Comparison of ENCODE assay signal across 12 cellular contexts in genomic region chr13:50693755-50694154, GRCh38.
DNase-seq lines count a peak whose midpoint lies in the region; TF ChIP-seq lines count a peak whose summit lies in the region.
"Had no signal": no experiment of that assay in that cellular context is flagged by ENCODE, and none has a peak within 500 bp of the region (broad histone marks: within the 10 kb centered on the region; RNA-seq: fewer than 3 reads in every experiment).

No MANE protein-coding gene starts in this region.

- no peaks in the 10 kb centered on the region for H3K9me2 ChIP-seq in SK-N-SH

- no peak overlapping the region for H3K27ac Mint-ChIP-seq in activated T-helper 1 cell treated with anti-CD3 and anti-CD28 coated beads, Interleukin-12 subunit alpha, Interleukin-12 subunit beta, Interleukin-2, Interleukin-4 antibody, amounts not matched to agents 30 ng/mL and 10 ng/mL and 1 ng/mL, durations not matched to agents 14 hours and 24 hours and 36 hours
- H3K27ac Mint-ChIP-seq: activated naive CD4-positive, alpha-beta T cell treated with anti-CD3 and anti-CD28 coated beads, Interleukin-2, amount 50 U/mL, for 24 hours had no signal

- 0 out of 2 replicates have a peak overlapping the region, but pooled peaks have one; percentile 1 for H2AFZ ChIP-seq in SK-N-SH (ENCODE audit: low read depth)

- H3K27me3 ChIP-seq in SK-N-SH (ENCODE audit: insufficient read depth) (no peaks in the 10 kb centered on the region), transverse colon (no peaks in the 10 kb centered on the region)

- no peaks in the 10 kb centered on the region for H3K36me3 Mint-ChIP-seq in activated T-helper 1 cell treated with anti-CD3 and anti-CD28 coated beads, Interleukin-12 subunit alpha, Interleukin-12 subunit beta, Interleukin-2, Interleukin-4 antibody, amounts not matched to agents 30 ng/mL and 10 ng/mL and 1 ng/mL, durations not matched to agents 14 hours and 24 hours and 36 hours (ENCODE audit: low read depth)
- H3K36me3 Mint-ChIP-seq: activated naive CD4-positive, alpha-beta T cell treated with anti-CD3 and anti-CD28 coated beads, Interleukin-2, amount 50 U/mL, for 24 hours had no signal

- peaks cover 17% of the 10 kb centered on the region for H3F3A ChIP-seq in SK-N-SH (replicated peaks; ENCODE audit: insufficient read depth)

- TF ChIP-seq CTCF in SK-N-SH (IDR thresholded peaks at IDR 0.05) (no peak), transverse colon (IDR thresholded peaks at IDR 0.05) (no peak)

- no peak overlapping the region for H3K4me3 Mint-ChIP-seq in activated T-helper 1 cell treated with anti-CD3 and anti-CD28 coated beads, Interleukin-12 subunit alpha, Interleukin-12 subunit beta, Interleukin-2, Interleukin-4 antibody, amounts not matched to agents 30 ng/mL and 10 ng/mL and 1 ng/mL, durations not matched to agents 14 hours and 24 hours and 36 hours
- H3K4me3 Mint-ChIP-seq: activated naive CD4-positive, alpha-beta T cell treated with anti-CD3 and anti-CD28 coated beads, Interleukin-2, amount 50 U/mL, for 24 hours had no signal

- no peak for DNase-seq in SK-N-SH
- peak; percentile 34 for DNase-seq in foreskin melanocyte
- DNase-seq in transverse colon = no peak
- no peak for DNase-seq in LoVo (ENCODE audit: low spot score)
- no peak for DNase-seq in stimulated activated CD8-positive, alpha-beta memory T cell treated with anti-CD3 and anti-CD28 coated beads, Interleukin-4, amount 100 ng/mL, for 48 hours
- no peak for DNase-seq in activated T-helper 1 cell treated with anti-CD3 and anti-CD28 coated beads, Interleukin-12 subunit alpha, Interleukin-12 subunit beta, Interleukin-2, Interleukin-4 antibody, amounts not matched to agents 30 ng/mL and 10 ng/mL and 1 ng/mL, durations not matched to agents 14 hours and 24 hours and 36 hours (ENCODE audit: low spot score)
- no peak for DNase-seq in activated CD4-positive, alpha-beta T cell treated with anti-CD3 and anti-CD28 coated beads, Interleukin-2, amount 50 U/mL, for 48 hours
- DNase-seq: NCI-H1092 treated with DMSO at 0.1 percent for 48 hours, NCI-H748 treated with DMSO at 0.1 percent for 48 hours had no signal

- TF ChIP-seq EP300 in SK-N-SH (IDR thresholded peaks at IDR 0.05; ENCODE audit: borderline replicate concordance in 1 of 2, low read depth in 1 of 2, low read length in 1 of 2) = no peak
- TF ChIP-seq EP300 in transverse colon (IDR thresholded peaks at IDR 0.05; ENCODE audit: low read depth) = no peak

- no peaks in the 10 kb centered on the region for H3K4me1 Mint-ChIP-seq in activated T-helper 1 cell treated with anti-CD3 and anti-CD28 coated beads, Interleukin-12 subunit alpha, Interleukin-12 subunit beta, Interleukin-2, Interleukin-4 antibody, amounts not matched to agents 30 ng/mL and 10 ng/mL and 1 ng/mL, durations not matched to agents 14 hours and 24 hours and 36 hours (ENCODE audit: low read depth)

- no peak for TF ChIP-seq RAD21 in SK-N-SH (IDR thresholded peaks at IDR 0.05; ENCODE audit: low read length)

- H3K4me1 ChIP-seq in SK-N-SH (ENCODE audit: control insufficient read depth in 1 of 2, insufficient read depth in 2 of 2, low read depth in 1 of 2, low read length in 1 of 2) (peaks cover 18 to 34% of the 10 kb centered on the region in 2 experiments; a peak in 3 of 4 replicates), mesodermal cell (ENCODE audit: control insufficient read depth, insufficient read depth, low read length, poor library complexity, severe bottlenecking) (peaks cover 21% of the 10 kb centered on the region), transverse colon (peaks cover 0 to 8% (median 0%) of the 10 kb centered on the region in 4 donors)
- H3K4me1 ChIP-seq: prostate gland had no signal

- POLR2A ChIA-PET in SK-N-SH (lab: Yijun Ruan, JAX) = no interaction called here

- intact Hi-C loops in transverse colon (cut with DNase I; ENCODE audit: low total_unique reads) = no loop called here
- intact Hi-C loops in activated T-helper 1 cell treated with anti-CD3 and anti-CD28 coated beads, Interleukin-12 subunit alpha, Interleukin-12 subunit beta, Interleukin-2, Interleukin-4 antibody, amounts not matched to agents 30 ng/mL and 10 ng/mL and 1 ng/mL, durations not matched to agents 14 hours and 24 hours and 36 hours (cut with micrococcal nuclease) = no loop called here

- no peaks in the 10 kb centered on the region for H3K36me3 ChIP-seq in SK-N-SH (replicated peaks in 1 of 2; ENCODE audit: control insufficient read depth in 1 of 2, insufficient read depth in 2 of 2, low read length in 1 of 2)
- H3K36me3 ChIP-seq in mesodermal cell (ENCODE audit: control insufficient read depth, insufficient read depth, low read length) = no peaks in the 10 kb centered on the region
- no peaks in the 10 kb centered on the region for H3K36me3 ChIP-seq in transverse colon
- H3K36me3 ChIP-seq: prostate gland had no signal

- H3K4me3 ChIP-seq in SK-N-SH (ENCODE audit: low read depth in 2 of 2, low read length in 1 of 2) = no peak overlapping the region
- H3K4me3 ChIP-seq in mesodermal cell (ENCODE audit: extremely low read depth, insufficient read depth, low read length, poor library complexity, severe bottlenecking) = no peak overlapping the region
- H3K4me3 ChIP-seq in transverse colon = no peak overlapping the region
- H3K4me3 ChIP-seq: prostate gland had no signal

- H3K27ac ChIP-seq in SK-N-SH (ENCODE audit: low read depth in 2 of 2, low read length in 1 of 2) (peak overlapping the region; percentile 14 to 55; a peak in 2 of 4 replicates), mesodermal cell (ENCODE audit: low read depth, low read length, severe bottlenecking) (peak overlapping the region; percentile 89), transverse colon (peak overlapping the region in 3 of 4 donors; percentile 13 to 29 (median 17))
- H3K27ac ChIP-seq: prostate gland had no signal

- H3K79me2 ChIP-seq in SK-N-SH (ENCODE audit: insufficient read depth) = no peaks in the 10 kb centered on the region

- CTCF ChIA-PET in SK-N-SH (lab: Yijun Ruan, JAX) = interaction anchor here (0.7 kb wide), 1 partner anchor 16 kb away, joined by 4 read pairs; no protein-coding TSS in a partner anchor

- no peak for TF ChIP-seq POLR2A in transverse colon (IDR thresholded peaks at IDR 0.05)

- H3K4me2 ChIP-seq in SK-N-SH = peak overlapping the region; percentile 20; the same call in 1 of the 2 replicates

- no peaks in the 10 kb centered on the region for H3K9me3 Mint-ChIP-seq in activated T-helper 1 cell treated with anti-CD3 and anti-CD28 coated beads, Interleukin-12 subunit alpha, Interleukin-12 subunit beta, Interleukin-2, Interleukin-4 antibody, amounts not matched to agents 30 ng/mL and 10 ng/mL and 1 ng/mL, durations not matched to agents 14 hours and 24 hours and 36 hours
- H3K9me3 Mint-ChIP-seq: activated naive CD4-positive, alpha-beta T cell treated with anti-CD3 and anti-CD28 coated beads, Interleukin-2, amount 50 U/mL, for 24 hours had no signal

- H3K9me3 ChIP-seq in SK-N-SH (no peaks in the 10 kb centered on the region), mesodermal cell (ENCODE audit: control insufficient read depth, low read length) (peaks cover 5% of the 10 kb centered on the region), transverse colon (no peaks in the 10 kb centered on the region)
- H3K9me3 ChIP-seq: prostate gland had no signal

- no peak overlapping the region for H3K9ac ChIP-seq in SK-N-SH

- H4K20me1 ChIP-seq in SK-N-SH (ENCODE audit: insufficient read depth) = no peaks in the 10 kb centered on the region

- WGBS in SK-N-SH (ENCODE audit: low lambda C conversion rate) = 65% methylated on average over 2 of the region's 2 CpGs
- WGBS in mesodermal cell (ENCODE audit: insufficient coverage in 2 of 2), 2 experiments = 48% methylated on average over 2 of the region's 2 CpGs; no CpG with 5 or more reads in 1 of the 2 experiments
- WGBS in transverse colon (ENCODE audit: low coverage in 1 of 2), 2 donors = 46 to 60% methylated on average over 1 to 2 of the region's 2 CpGs

- in situ Hi-C loops in transverse colon (cut with MboI; ENCODE audit: low pct_ligation_motif_present in 1 of 4, low pct_unique_long_range_greater_than_20kb in 1 of 4, low sequenced_read_pairs in 3 of 4) = no loop called here

- peaks cover 27% of the 10 kb centered on the region for H3K27me3 Mint-ChIP-seq in activated T-helper 1 cell treated with anti-CD3 and anti-CD28 coated beads, Interleukin-12 subunit alpha, Interleukin-12 subunit beta, Interleukin-2, Interleukin-4 antibody, amounts not matched to agents 30 ng/mL and 10 ng/mL and 1 ng/mL, durations not matched to agents 14 hours and 24 hours and 36 hours (ENCODE audit: insufficient read depth)

TF ChIP-seq in SK-N-SH, 30 proteins besides CTCF, POLR2A, EP300 and RAD21 (continues in another document):
- peak; percentile 44; the same call in 1 of the 2 replicates for TF ChIP-seq TCF12 (IDR thresholded peaks at IDR 0.05)
- no peak for TF ChIP-seq GATA2 (CRISPR knock-in tag; IDR thresholded peaks at IDR 0.05)
- TF ChIP-seq EZH2phosphoT487 (IDR thresholded peaks at IDR 0.05; ENCODE audit: borderline replicate concordance, low read depth) = no peak
- no peak for TF ChIP-seq IRF3 (IDR thresholded peaks at IDR 0.05; ENCODE audit: low read depth, low read length)
- no peak for TF ChIP-seq SIN3A (IDR thresholded peaks at IDR 0.05; ENCODE audit: borderline replicate concordance, low read depth, low read length)
- no peak for TF ChIP-seq RCOR1 (IDR thresholded peaks at IDR 0.05; ENCODE audit: low read length)
- no peak for TF ChIP-seq FOXM1 (IDR thresholded peaks at IDR 0.05; ENCODE audit: low read depth)
- peak; percentile 25; the same call in 1 of the 2 replicates for TF ChIP-seq NFIC (IDR thresholded peaks at IDR 0.05; ENCODE audit: borderline replicate concordance)

Comparison
In these comparisons a context has a peak if more than half of its experiments do, and no peak if none do; other contexts are left out.
1. H3K27ac ChIP-seq: peak in every context shown above with its lines; median percentile 89 in mesodermal cell; 34 in SK-N-SH; 17 in transverse colon.